In genomic region chr17:18087610-18088491, GRCh38 we compare ENCODE assay signal across 1 cellular context.
TF ChIP-seq lines count a peak whose summit lies in the region.

Gene DRG2, plus strand, starts transcription at chr17:18087948. Its CDS starts 76 bp downstream, at chr17:18088024.

TF ChIP-seq in K562, 482 proteins besides CTCF, POLR2A, EP300 and RAD21 (continued from another document and continues in another):
- TF ChIP-seq ARID3B (CRISPR knock-in tag; IDR thresholded peaks at IDR 0.05; ENCODE audit: borderline replicate concordance) (no peak), NR4A1 (CRISPR knock-in tag; IDR thresholded peaks at IDR 0.05) (no peak; the same call in 1 of the 2 replicates), NR4A1 (tag; IDR thresholded peaks at IDR 0.05) (0 out of 2 replicates have a peak, but pooled peaks have one; percentile 14), NEUROD1 (IDR thresholded peaks at IDR 0.05; ENCODE audit: borderline replicate concordance, low read depth, low read length, partially characterized antibody) (peak; percentile 78), FOXJ3 (CRISPR knock-in tag; IDR thresholded peaks at IDR 0.05) (no peak), UBTF (IDR thresholded peaks at IDR 0.05; ENCODE audit: borderline replicate concordance in 1 of 2, low read depth in 2 of 2, low read length in 2 of 2) (peak; percentile 86 to 97), E2F3 (CRISPR knock-in tag; IDR thresholded peaks at IDR 0.05) (no peak), ATF1 (CRISPR knock-in tag; IDR thresholded peaks at IDR 0.05) (no peak), ATF1 (tag; IDR thresholded peaks at IDR 0.05) (peak; percentile 79), CHD4 (IDR thresholded peaks at IDR 0.05; ENCODE audit: insufficient read depth, insufficient replicate concordance, low read depth, low read length, poor library complexity, severe bottlenecking) (peak; percentile 99), C11orf30 (IDR thresholded peaks at IDR 0.05; ENCODE audit: low read depth) (peak; percentile 81), TEAD1 (CRISPR knock-in tag; IDR thresholded peaks at IDR 0.05) (peak; percentile 70 to 83), NELFE (IDR thresholded peaks at IDR 0.05; ENCODE audit: insufficient read depth, insufficient read length) (no peak), ESRRA (IDR thresholded peaks at IDR 0.05; ENCODE audit: borderline replicate concordance, low read depth) (peak; percentile 70), CTBP1 (IDR thresholded peaks at IDR 0.05; ENCODE audit: borderline replicate concordance) (peak; percentile 71), HINFP (tag; conservative IDR thresholded peaks at IDR 0.05; ENCODE audit: low read depth) (peak; percentile 73; the same call in 1 of the 2 replicates), TEAD4 (IDR thresholded peaks at IDR 0.05; ENCODE audit: low read length) (peak; percentile 47), TEAD4 (CRISPR knock-in tag; IDR thresholded peaks at IDR 0.05; ENCODE audit: borderline replicate concordance) (no peak), YY1 (IDR thresholded peaks at IDR 0.05; ENCODE audit: borderline replicate concordance in 1 of 3, control insufficient read depth in 1 of 3, extremely low read depth in 1 of 3, insufficient read depth in 3 of 3, insufficient read length in 1 of 3, insufficient replicate concordance in 2 of 3, low read depth in 1 of 3, low read length in 2 of 3) (peak in 2 of 3 experiments; percentile 74 to 79), SIX5 (IDR thresholded peaks at IDR 0.05; ENCODE audit: borderline replicate concordance in 1 of 2, insufficient read depth in 1 of 2, low read depth in 1 of 2, low read length in 2 of 2) (peak; percentile 15 to 37; a peak in 1 of 4 replicates), POLR2H (tag; IDR thresholded peaks at IDR 0.05; ENCODE audit: low read depth) (no peak; the same call in none of the 2 replicates), E2F6 (IDR thresholded peaks at IDR 0.05; ENCODE audit: borderline replicate concordance in 1 of 2, extremely low read depth in 1 of 2, insufficient read depth in 1 of 2, insufficient read length in 1 of 2, low read depth in 1 of 2, low read length in 1 of 2, poor library complexity in 1 of 2, severe bottlenecking in 1 of 2) (peak in 1 of 2 experiments; percentile 74), CHAMP1 (IDR thresholded peaks at IDR 0.05) (peak; percentile 69; the same call in 1 of the 2 replicates), HMGXB4 (CRISPR knock-in tag; IDR thresholded peaks at IDR 0.05) (peak; percentile 83; the same call in 1 of the 2 replicates), RBM14 (IDR thresholded peaks at IDR 0.05; ENCODE audit: borderline replicate concordance, insufficient read depth, low read depth, low read length) (0 out of 2 replicates have a peak, but pooled peaks have one; percentile 58), HDAC3 (IDR thresholded peaks at IDR 0.05; ENCODE audit: borderline replicate concordance, partially characterized antibody) (peak; percentile 65), NR2C2 (CRISPR knock-in tag; IDR thresholded peaks at IDR 0.05) (peak; percentile 83), NR2C2 (tag; IDR thresholded peaks at IDR 0.05) (peak; percentile 91), PCBP2 (IDR thresholded peaks at IDR 0.05; ENCODE audit: low read depth, low read length, poor library complexity, severe bottlenecking) (no peak), LCOR (CRISPR knock-in tag; IDR thresholded peaks at IDR 0.05) (peak; percentile 81; the same call in 1 of the 2 replicates), ZNF76 (CRISPR knock-in tag; IDR thresholded peaks at IDR 0.05; ENCODE audit: borderline replicate concordance) (no peak), DEAF1 (CRISPR knock-in tag; IDR thresholded peaks at IDR 0.05) (no peak), RNF2 (IDR thresholded peaks at IDR 0.05) (peak; percentile 67), HCFC1 (IDR thresholded peaks at IDR 0.05; ENCODE audit: low read depth, low read length) (peak; percentile 84), STAT5A (IDR thresholded peaks at IDR 0.05; ENCODE audit: borderline replicate concordance, low read length) (no peak), ERF (CRISPR knock-in tag; IDR thresholded peaks at IDR 0.05) (no peak), ZBTB26 (CRISPR knock-in tag; IDR thresholded peaks at IDR 0.05) (no peak), XRCC3 (IDR thresholded peaks at IDR 0.05) (no peak), HDAC2 (IDR thresholded peaks at IDR 0.05) (peak; percentile 99), ZBTB9 (CRISPR knock-in tag; IDR thresholded peaks at IDR 0.05) (no peak), CREB3L1 (IDR thresholded peaks at IDR 0.05; ENCODE audit: borderline replicate concordance, low read depth) (peak; percentile 56; the same call in 1 of the 2 replicates), ATF3 (IDR thresholded peaks at IDR 0.05) (0 out of 2 replicates have a peak, but pooled peaks have one; percentile 5), ATF3 (CRISPR knock-in tag; conservative IDR thresholded peaks at IDR 0.05) (peak; percentile 77; the same call in 1 of the 2 replicates), BCL6 (CRISPR knock-in tag; IDR thresholded peaks at IDR 0.05) (no peak), SRSF9 (IDR thresholded peaks at IDR 0.05; ENCODE audit: borderline replicate concordance, low read depth, low read length) (no peak), SMARCA5 (IDR thresholded peaks at IDR 0.05) (peak; percentile 97)
